In genomic region chr5:137791387-137791786, GRCh38 we compare ENCODE assay signal across 22 cellular contexts. TPM values are rescaled to one million over a fixed set of nuclear protein-coding genes. Genes with fewer than 3 reads are reported as not detected.
DNase-seq lines count a peak whose midpoint lies in the region; ATAC-seq and TF ChIP-seq lines count a peak whose summit lies in the region.
"Had no signal": no experiment of that assay in that cellular context is flagged by ENCODE, and none has a peak within 500 bp of the region (broad histone marks: within the 10 kb centered on the region; RNA-seq: fewer than 3 reads in every experiment).

No MANE protein-coding gene starts in this region.

- H4K20me1 ChIP-seq in mammary epithelial cell (ENCODE audit: insufficient read depth, low read length): no peaks in the 10 kb centered on the region

- H3K4me1 Mint-ChIP-seq in MCF 10A (ENCODE audit: insufficient read depth, unreplicated experiment): no peaks in the 10 kb centered on the region

- intact Hi-C loops in mammary epithelial cell (cut with micrococcal nuclease): no loop called here
- intact Hi-C loops in MCF 10A (cut with micrococcal nuclease): no loop called here

- no peaks in the 10 kb centered on the region for H3K79me2 ChIP-seq in mammary epithelial cell (ENCODE audit: insufficient read depth, low read length)

- peaks cover 29% of the 10 kb centered on the region for H3K27me3 Mint-ChIP-seq in MCF 10A (ENCODE audit: insufficient read depth, unreplicated experiment)
- H3K27me3 Mint-ChIP-seq: B cell had no signal

- no peaks in the 10 kb centered on the region for H3K9me3 Mint-ChIP-seq in MCF 10A (ENCODE audit: unreplicated experiment)

- H3K4me1 ChIP-seq in mammary epithelial cell (ENCODE audit: insufficient read depth, low read length): no peaks in the 10 kb centered on the region

- H2AFZ ChIP-seq in mammary epithelial cell (ENCODE audit: low read depth, low read length): no peak overlapping the region

- H3K4me3 ChIP-seq in mammary epithelial cell (replicated peaks in 1 of 3; ENCODE audit: insufficient read depth in 1 of 3, low read depth in 2 of 3, low read length in 3 of 3): no peak overlapping the region
- no peak overlapping the region for H3K4me3 ChIP-seq in fibroblast of mammary gland (ENCODE audit: control insufficient read depth, low read depth, low read length)
- no peak overlapping the region for H3K4me3 ChIP-seq in foreskin fibroblast (ENCODE audit: low read depth in 1 of 2, low read length in 2 of 2)

- H3K27ac ChIP-seq in mammary epithelial cell (ENCODE audit: insufficient read depth, low read depth, low read length): no peak overlapping the region
- H3K27ac ChIP-seq: 22Rv1, RWPE1 had no signal

- DNase-seq in mammary epithelial cell (peak; percentile 28), MCF 10A (ENCODE audit: unreplicated experiment) (no peak), fibroblast of mammary gland (ENCODE audit: low read depth) (peak; percentile 2), midbrain (lab: John Stamatoyannopoulos, UW) (peak; percentile 20), nucleus accumbens (lab: John Stamatoyannopoulos, UW) (no peak), SIG-M5 treated with dmso at 0.1 percent for 504 hours (lab: John Stamatoyannopoulos, UW; ENCODE audit: unreplicated experiment) (no peak), foreskin fibroblast (no peak)
- DNase-seq: EL; GF-D8; NCI-H1092 treated with DMSO at 0.1 percent for 48 hours; NCI-H146; NCI-H2029 treated with DMSO at 0.1 percent for 48 hours; NCI-H226; NCI-H524; NCI-H774; NK-92 treated with Interleukin-12 subunit alpha and Interleukin-12 subunit beta, amount 100 ng/mL, for 24 hours; SHP77 treated with DMSO at 0.1 percent for 48 hours had no signal

- no peak overlapping the region for H3K4me2 ChIP-seq in mammary epithelial cell (ENCODE audit: insufficient read depth, low read depth, low read length)

- CTCF ChIA-PET in mammary epithelial cell (lab: Charles Lee; ENCODE audit: low non-redundant PET): no interaction called here
- CTCF ChIA-PET in MCF 10A (lab: Yijun Ruan, JAX): no interaction called here

- H3K9ac ChIP-seq in mammary epithelial cell (ENCODE audit: insufficient read depth, low read length): no peak overlapping the region

- BruUV-seq in mammary epithelial cell (replicated peaks; lab: Mats Ljungman, UMichigan): no TSS peak
- BruUV-seq in MCF 10A (replicated peaks; lab: Mats Ljungman, UMichigan): no TSS peak

- no peak overlapping the region for H3K4me3 Mint-ChIP-seq in MCF 10A (ENCODE audit: unreplicated experiment)
- H3K4me3 Mint-ChIP-seq: B cell had no signal

- H3K27ac Mint-ChIP-seq in MCF 10A (ENCODE audit: low read depth, unreplicated experiment): no peak overlapping the region
- H3K27ac Mint-ChIP-seq: B cell had no signal

- POLR2A ChIA-PET in MCF 10A (lab: Yijun Ruan, JAX): no interaction called here

- no peaks in the 10 kb centered on the region for H3K27me3 ChIP-seq in mammary epithelial cell (ENCODE audit: insufficient read depth, low read length)

- no peak for TF ChIP-seq CTCF in mammary epithelial cell (conservative IDR thresholded peaks at IDR 0.05 in 1 of 2, IDR thresholded peaks at IDR 0.05 in 1 of 2; ENCODE audit: extremely low read depth in 1 of 2, insufficient read depth in 1 of 2, low read depth in 1 of 2, low read length in 2 of 2)
- no peak for TF ChIP-seq CTCF in MCF 10A (IDR thresholded peaks at IDR 0.05; ENCODE audit: unreplicated experiment)
- no peak for TF ChIP-seq CTCF in fibroblast of mammary gland (conservative IDR thresholded peaks at IDR 0.05; ENCODE audit: control insufficient read depth, insufficient read depth, low read depth, low read length)
- no peak for TF ChIP-seq CTCF in foreskin fibroblast (IDR thresholded peaks at IDR 0.05; ENCODE audit: low read depth, low read length)

- no peaks in the 10 kb centered on the region for H3K36me3 Mint-ChIP-seq in MCF 10A (ENCODE audit: insufficient read depth, unreplicated experiment)

- H3K36me3 ChIP-seq in mammary epithelial cell (ENCODE audit: insufficient read depth, low read length): no peaks in the 10 kb centered on the region

- 58% methylated on average over 2 of the region's 2 CpGs for WGBS in mammary epithelial cell (ENCODE audit: low coverage, missing lambda C conversion rate)

- dilution Hi-C loops in mammary epithelial cell (cut with HindIII; ENCODE audit: low sequenced_read_pairs): no loop called here

- no peak for ATAC-seq in GM21825 (IDR thresholded peaks at IDR 0.05; ENCODE audit: unreplicated experiment)
- ATAC-seq: SK-N-SH treated with all-trans-retinoic acid at 6 μM for 48 hours had no signal

- no peaks in the 10 kb centered on the region for H3K9me3 ChIP-seq in mammary epithelial cell (replicated peaks; ENCODE audit: insufficient read depth, low read length)

- in situ Hi-C loops in mammary epithelial cell (cut with MboI; ENCODE audit: low sequenced_read_pairs in 2 of 2): no loop called here

RNA-seq across cellular contexts. Expression of gene HNRNPA0, which starts 37.2 kb away (rescaled TPM):
- 10 to 100 TPM; 15.8 to 22.2 TPM for total RNA-seq in mammary epithelial cell
- polyA plus RNA-seq in mammary epithelial cell: 10.2 TPM
- polyA minus RNA-seq in mammary epithelial cell: 5.1 TPM
- 30.8 and 31.8 TPM in 2 replicates for total RNA-seq in MCF 10A (2022)

RNA-seq across cellular contexts. Expression of gene KLHL3, which starts 55.5 kb away (rescaled TPM):
- total RNA-seq in mammary epithelial cell (1 to 10 TPM; 3.3 to 4.9 TPM), MCF 10A (2022) (0.27 and 0.49 TPM in 2 replicates)
- 2.9 TPM for polyA plus RNA-seq in mammary epithelial cell
- polyA minus RNA-seq in mammary epithelial cell: 2.3 TPM

Comparison
In these comparisons a context has a peak if more than half of its experiments do, and no peak if none do; other contexts are left out.
1. DNase-seq: peak in mammary epithelial cell (single experiment), fibroblast of mammary gland (single experiment) and midbrain (single experiment); none in MCF 10A (single experiment), nucleus accumbens (0 of 56), SIG-M5 treated with dmso at 0.1 percent for 504 hours (single experiment) and foreskin fibroblast (0 of 2).